Comparison of ENCODE assay signal across 35 cellular contexts in genomic region chr11:130620566-130620965, GRCh38.
A peak's percentile ranks its signal among the peaks of the same experiment; 100 is the strongest.
DNase-seq lines count a peak whose midpoint lies in the region; ATAC-seq, FAIRE-seq and TF ChIP-seq lines count a peak whose summit lies in the region.
"Had no signal": no experiment of that assay in that cellular context is flagged by ENCODE, and none has a peak within 500 bp of the region (broad histone marks: within the 10 kb centered on the region; RNA-seq: fewer than 3 reads in every experiment).

No MANE protein-coding gene starts in this region.

- peaks cover 15% of the 10 kb centered on the region for H3K4me1 Mint-ChIP-seq in astrocyte (ENCODE audit: low read depth, unreplicated experiment)
- no peaks in the 10 kb centered on the region for H3K4me1 Mint-ChIP-seq in stimulated activated effector memory CD8-positive, alpha-beta T cell treated with anti-CD3 and anti-CD28 coated beads, Interleukin-12 subunit alpha, Interleukin-12 subunit beta, amount 100 ng/mL, for 72 hours
- H3K4me1 Mint-ChIP-seq: B cell; CD14-positive monocyte; CD4-positive, alpha-beta memory T cell; CD8-positive, alpha-beta memory T cell had no signal

- H4K20me1 ChIP-seq in astrocyte (ENCODE audit: insufficient read depth, low read length): no peaks in the 10 kb centered on the region
- H4K20me1 ChIP-seq: BLaER1; BLaER1 treated with 17β-estradiol and CSF1 and Interleukin-3, amounts not matched to agents 10 nM and 100 nM had no signal

- no peaks in the 10 kb centered on the region for H3K79me2 ChIP-seq in astrocyte (ENCODE audit: insufficient read depth, low read length)

- no peak overlapping the region for H3K4me2 ChIP-seq in astrocyte (ENCODE audit: low read length)
- H3K4me2 ChIP-seq: A549; BLaER1; BLaER1 treated with 17β-estradiol and CSF1 and Interleukin-3, amounts not matched to agents 10 nM and 100 nM had no signal

- no peak overlapping the region for H3K4me3 ChIP-seq in astrocyte (ENCODE audit: insufficient read depth, low read depth, low read length)
- no peak overlapping the region for H3K4me3 ChIP-seq in H7 (ENCODE audit: insufficient read depth, low read depth, low read length)
- H3K4me3 ChIP-seq: A549; BLaER1; BLaER1 treated with 17β-estradiol and CSF1 and Interleukin-3, amounts not matched to agents 10 nM and 100 nM had no signal

- H3K4me1 ChIP-seq in astrocyte (ENCODE audit: insufficient read depth, low read length): peaks cover 11% of the 10 kb centered on the region
- H3K4me1 ChIP-seq: A549, BE2C, BLaER1, Caco-2 had no signal

- H3K9me3 ChIP-seq in astrocyte (ENCODE audit: insufficient read depth, low read depth, low read length): no peaks in the 10 kb centered on the region
- H3K9me3 ChIP-seq: A549, BE2C, BLaER1, Caco-2 had no signal

- no peak overlapping the region for H3K27ac ChIP-seq in astrocyte (ENCODE audit: low read depth, low read length)
- H3K27ac ChIP-seq: 22Rv1; A549; BLaER1; BLaER1 treated with 17β-estradiol and CSF1 and Interleukin-3, amounts not matched to agents 10 nM and 100 nM; C4-2B had no signal

- no peak for FAIRE-seq in astrocyte (lab: Jason Lieb, UNC)
- FAIRE-seq: A204.1, A549, D721Med had no signal

- H3K36me3 Mint-ChIP-seq in astrocyte (ENCODE audit: low read depth, unreplicated experiment): no peaks in the 10 kb centered on the region
- H3K36me3 Mint-ChIP-seq in stimulated activated effector memory CD8-positive, alpha-beta T cell treated with anti-CD3 and anti-CD28 coated beads, Interleukin-12 subunit alpha, Interleukin-12 subunit beta, amount 100 ng/mL, for 72 hours: no peaks in the 10 kb centered on the region
- H3K36me3 Mint-ChIP-seq: CD14-positive monocyte; CD4-positive, alpha-beta memory T cell; CD4-positive, CD25-positive, alpha-beta regulatory T cell; CD8-positive, alpha-beta memory T cell; CD8-positive, alpha-beta T cell had no signal

- peak overlapping the region; percentile 9 for H3K27ac Mint-ChIP-seq in astrocyte (ENCODE audit: unreplicated experiment)
- no peak overlapping the region for H3K27ac Mint-ChIP-seq in stimulated activated effector memory CD8-positive, alpha-beta T cell treated with anti-CD3 and anti-CD28 coated beads, Interleukin-12 subunit alpha, Interleukin-12 subunit beta, amount 100 ng/mL, for 72 hours
- H3K27ac Mint-ChIP-seq: B cell; CD14-positive monocyte; CD4-positive, alpha-beta memory T cell; CD4-positive, alpha-beta T cell; CD4-positive, CD25-positive, alpha-beta regulatory T cell; CD8-positive, alpha-beta memory T cell; CD8-positive, alpha-beta T cell had no signal

- H3K27me3 Mint-ChIP-seq in astrocyte (ENCODE audit: low read depth, unreplicated experiment): peaks cover 7% of the 10 kb centered on the region
- H3K27me3 Mint-ChIP-seq: CD4-positive, CD25-positive, alpha-beta regulatory T cell had no signal

- DNase-seq in astrocyte (ENCODE audit: low read depth): no peak
- DNase-seq in left kidney (ENCODE audit: low read depth, low spot score): peak; percentile 52
- no peak for DNase-seq in stimulated activated effector memory CD8-positive, alpha-beta T cell treated with anti-CD3 and anti-CD28 coated beads, Interleukin-12 subunit alpha, Interleukin-12 subunit beta, amount 100 ng/mL, for 72 hours (ENCODE audit: low spot score in 2 of 2)
- DNase-seq in H7: no peak
- no peak for DNase-seq in middle frontal gyrus (ENCODE audit: extremely low spot score, low spot score)
- DNase-seq: 8988T; ACHN; AML-193; BE2C; C1 segment of cervical spinal cord; Caco-2; Calu3; CD4-positive, alpha-beta memory T cell; CD4-positive, alpha-beta T cell; CD4-positive, CD25-positive, alpha-beta regulatory T cell; CD8-positive, alpha-beta memory T cell; CD8-positive, alpha-beta T cell; COR-L47; DMS 273 treated with DMSO at 0.1 percent for 48 hours; DMS153; DMS53; DMS79; DMS79 treated with DMSO at 0.1 percent for 48 hours; DND-41; EL had no signal

- ATAC-seq in stimulated activated effector memory CD8-positive, alpha-beta T cell treated with anti-CD3 and anti-CD28 coated beads, Interleukin-12 subunit alpha, Interleukin-12 subunit beta, amount 100 ng/mL, for 72 hours: peak; percentile 56
- ATAC-seq in SK-N-SH treated with all-trans-retinoic acid at 6 μM for 48 hours: no peak
- ATAC-seq: A549; CD8-positive, alpha-beta T cell had no signal

- H3K36me3 ChIP-seq in astrocyte (ENCODE audit: insufficient read depth, low read length) (no peaks in the 10 kb centered on the region), H7 (replicated peaks; ENCODE audit: control insufficient read depth, insufficient read depth, low read length) (no peaks in the 10 kb centered on the region)
- H3K36me3 ChIP-seq: BE2C; BLaER1; BLaER1 treated with 17β-estradiol and CSF1 and Interleukin-3, amounts not matched to agents 10 nM and 100 nM had no signal

- H2AFZ ChIP-seq in astrocyte (ENCODE audit: low read depth, low read length): no peak overlapping the region

- H3K27me3 ChIP-seq in astrocyte (ENCODE audit: insufficient read depth, low read length) (no peaks in the 10 kb centered on the region), H7 (ENCODE audit: control insufficient read depth, insufficient read depth, low read length) (peaks cover 2% of the 10 kb centered on the region; the same call in 1 of the 2 replicates)
- H3K27me3 ChIP-seq: BLaER1; BLaER1 treated with 17β-estradiol and CSF1 and Interleukin-3, amounts not matched to agents 10 nM and 100 nM had no signal

- peaks cover 7% of the 10 kb centered on the region for H3K9me3 Mint-ChIP-seq in astrocyte (ENCODE audit: unreplicated experiment)
- no peaks in the 10 kb centered on the region for H3K9me3 Mint-ChIP-seq in stimulated activated effector memory CD8-positive, alpha-beta T cell treated with anti-CD3 and anti-CD28 coated beads, Interleukin-12 subunit alpha, Interleukin-12 subunit beta, amount 100 ng/mL, for 72 hours
- H3K9me3 Mint-ChIP-seq: CD8-positive, alpha-beta T cell had no signal

- H3K4me3 Mint-ChIP-seq in astrocyte (ENCODE audit: unreplicated experiment): no peak overlapping the region
- H3K4me3 Mint-ChIP-seq in stimulated activated effector memory CD8-positive, alpha-beta T cell treated with anti-CD3 and anti-CD28 coated beads, Interleukin-12 subunit alpha, Interleukin-12 subunit beta, amount 100 ng/mL, for 72 hours: no peak overlapping the region
- H3K4me3 Mint-ChIP-seq: B cell; CD14-positive monocyte; CD4-positive, alpha-beta memory T cell; CD4-positive, alpha-beta T cell; CD4-positive, CD25-positive, alpha-beta regulatory T cell; CD8-positive, alpha-beta memory T cell; CD8-positive, alpha-beta T cell had no signal

- TF ChIP-seq CTCF in astrocyte (IDR thresholded peaks at IDR 0.05; ENCODE audit: insufficient read depth, low read depth, low read length): no peak

- H3K9ac ChIP-seq in astrocyte (ENCODE audit: low read length): no peak overlapping the region
- H3K9ac ChIP-seq: BLaER1; BLaER1 treated with 17β-estradiol and CSF1 and Interleukin-3, amounts not matched to agents 10 nM and 100 nM had no signal

TF ChIP-seq in SK-N-SH treated with all-trans-retinoic acid at 6 μM for 48 hours, 23 proteins besides CTCF, POLR2A, EP300 and RAD21 (continues in another document):
- TF ChIP-seq OSR1 (CRISPR knock-in tag; IDR thresholded peaks at IDR 0.05) (no peak), PPARA (CRISPR knock-in tag; IDR thresholded peaks at IDR 0.05; ENCODE audit: borderline replicate concordance) (no peak), ZFP3 (CRISPR knock-in tag; IDR thresholded peaks at IDR 0.05) (no peak), ZFP30 (CRISPR knock-in tag; IDR thresholded peaks at IDR 0.05) (no peak), ISL1 (CRISPR knock-in tag; IDR thresholded peaks at IDR 0.05) (no peak), GLIS3 (CRISPR knock-in tag; IDR thresholded peaks at IDR 0.05) (no peak), ZC3H10 (CRISPR knock-in tag; IDR thresholded peaks at IDR 0.05) (no peak), ZNF70 (CRISPR knock-in tag; IDR thresholded peaks at IDR 0.05) (no peak), TSHZ2 (CRISPR knock-in tag; IDR thresholded peaks at IDR 0.05) (no peak), ARNTL (CRISPR knock-in tag; IDR thresholded peaks at IDR 0.05; ENCODE audit: borderline replicate concordance, low read depth) (no peak)
- TF ChIP-seq, protein P1, sequence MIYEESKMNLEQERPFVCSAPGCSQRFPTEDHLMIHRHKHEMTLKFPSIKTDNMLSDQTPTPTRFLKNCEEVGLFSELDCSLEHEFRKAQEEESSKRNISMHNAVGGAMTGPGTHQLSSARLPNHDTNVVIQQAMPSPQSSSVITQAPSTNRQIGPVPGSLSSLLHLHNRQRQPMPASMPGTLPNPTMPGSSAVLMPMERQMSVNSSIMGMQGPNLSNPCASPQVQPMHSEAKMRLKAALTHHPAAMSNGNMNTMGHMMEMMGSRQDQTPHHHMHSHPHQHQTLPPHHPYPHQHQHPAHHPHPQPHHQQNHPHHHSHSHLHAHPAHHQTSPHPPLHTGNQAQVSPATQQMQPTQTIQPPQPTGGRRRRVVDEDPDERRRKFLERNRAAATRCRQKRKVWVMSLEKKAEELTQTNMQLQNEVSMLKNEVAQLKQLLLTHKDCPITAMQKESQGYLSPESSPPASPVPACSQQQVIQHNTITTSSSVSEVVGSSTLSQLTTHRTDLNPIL (CRISPR knock-in tag; IDR thresholded peaks at IDR 0.05; ENCODE audit: low read depth): no peak
